23 cellular contexts compared by ENCODE assay signal in the genomic region with DNA sequence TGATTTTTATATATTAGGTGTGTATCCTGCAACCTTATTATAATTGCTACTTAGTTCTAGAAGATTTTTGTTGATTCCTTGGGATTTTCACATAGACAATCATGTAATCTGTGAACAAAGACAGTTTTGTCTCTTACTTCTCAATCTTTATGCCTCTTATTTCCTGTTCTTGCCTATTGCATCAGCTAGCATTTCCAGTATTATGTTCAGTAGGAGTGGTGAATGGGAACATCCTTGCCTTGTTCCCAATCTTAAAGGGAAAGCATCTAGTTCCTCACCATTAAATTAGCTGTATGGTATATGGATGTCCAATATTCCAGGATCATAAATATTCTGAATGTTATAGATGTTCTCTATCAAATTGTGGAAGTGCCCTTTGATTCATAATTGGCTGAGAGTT. TPM values are rescaled to one million over a fixed set of nuclear protein-coding genes. Genes with fewer than 3 reads are reported as not detected.
DNase-seq lines count a peak whose midpoint lies in the region; ATAC-seq and TF ChIP-seq lines count a peak whose summit lies in the region.
"Had no signal": no experiment of that assay in that cellular context is flagged by ENCODE, and none has a peak within 500 bp of the region (broad histone marks: within the 10 kb centered on the region; RNA-seq: fewer than 3 reads in every experiment).

No MANE protein-coding gene starts in this region.

- dilution Hi-C loops in mammary epithelial cell (cut with HindIII; ENCODE audit: low sequenced_read_pairs): no loop called here

- BruUV-seq in mammary epithelial cell (replicated peaks; lab: Mats Ljungman, UMichigan): no TSS peak

- no peak overlapping the region for H3K4me3 ChIP-seq in mammary epithelial cell (replicated peaks in 1 of 3; ENCODE audit: insufficient read depth in 1 of 3, low read depth in 2 of 3, low read length in 3 of 3)
- H3K4me3 ChIP-seq in breast epithelium: no peak overlapping the region
- H3K4me3 ChIP-seq: BLaER1 treated with 17β-estradiol and CSF1 and Interleukin-3, amounts not matched to agents 10 nM and 100 nM; GM23338 had no signal

- H3K79me2 ChIP-seq in mammary epithelial cell (ENCODE audit: insufficient read depth, low read length): no peaks in the 10 kb centered on the region

- CTCF ChIA-PET in mammary epithelial cell (lab: Charles Lee; ENCODE audit: low non-redundant PET): no interaction called here

- TF ChIP-seq CTCF in mammary epithelial cell (conservative IDR thresholded peaks at IDR 0.05 in 1 of 2, IDR thresholded peaks at IDR 0.05 in 1 of 2; ENCODE audit: extremely low read depth in 1 of 2, insufficient read depth in 1 of 2, low read depth in 1 of 2, low read length in 2 of 2) (no peak), breast epithelium (IDR thresholded peaks at IDR 0.05) (no peak)

- H3K9me3 ChIP-seq in mammary epithelial cell (replicated peaks; ENCODE audit: insufficient read depth, low read length) (no peaks in the 10 kb centered on the region), breast epithelium (peaks cover 3 to 8% of the 10 kb centered on the region in 2 donors)
- H3K9me3 ChIP-seq: BE2C had no signal

- DNase-seq in mammary epithelial cell (no peak), breast epithelium (ENCODE audit: low spot score in 2 of 2) (no peak), SK-MEL-5 (ENCODE audit: low read depth, low spot score) (peak; percentile 65), epithelial cell of prostate (ENCODE audit: low read depth, low spot score) (no peak), NCI-H1694 treated with DMSO at 0.1 percent for 48 hours (lab: John Stamatoyannopoulos, UW) (no peak), NCI-H526 treated with DMSO at 0.1 percent for 48 hours (lab: John Stamatoyannopoulos, UW) (no peak)
- DNase-seq: ACHN; AML-193; BE2C; CD4-positive, alpha-beta T cell; CD8-positive, alpha-beta memory T cell; COR-L47; DMS153; DND-41; H9 had no signal

- H3K27me3 ChIP-seq in mammary epithelial cell (ENCODE audit: insufficient read depth, low read length): no peaks in the 10 kb centered on the region
- H3K27me3 ChIP-seq in breast epithelium: peaks cover 0 to 39% of the 10 kb centered on the region in 2 donors
- H3K27me3 ChIP-seq: BE2C had no signal

- no peak for ATAC-seq in GM18505 (IDR thresholded peaks at IDR 0.05; ENCODE audit: unreplicated experiment)
- no peak for ATAC-seq in HG02852 (IDR thresholded peaks at IDR 0.05; ENCODE audit: unreplicated experiment)
- ATAC-seq: GM23338, HCT116 had no signal

- no peak overlapping the region for H3K4me2 ChIP-seq in mammary epithelial cell (ENCODE audit: insufficient read depth, low read depth, low read length)
- H3K4me2 ChIP-seq: BLaER1 treated with 17β-estradiol and CSF1 and Interleukin-3, amounts not matched to agents 10 nM and 100 nM; GM23338 had no signal

- H3K27ac ChIP-seq in mammary epithelial cell (ENCODE audit: insufficient read depth, low read depth, low read length) (no peak overlapping the region), breast epithelium (no peak overlapping the region), epithelial cell of prostate (peak overlapping the region; percentile 20)
- H3K27ac ChIP-seq: 22Rv1; BLaER1 treated with 17β-estradiol and CSF1 and Interleukin-3, amounts not matched to agents 10 nM and 100 nM had no signal

- no peak for TF ChIP-seq POLR2A in breast epithelium (IDR thresholded peaks at IDR 0.05)
- TF ChIP-seq POLR2A in GM18505 (IDR thresholded peaks at IDR 0.05; ENCODE audit: borderline replicate concordance, extremely low read depth, insufficient read depth, insufficient read length): no peak

- intact Hi-C loops in mammary epithelial cell (cut with micrococcal nuclease): no loop called here
- intact Hi-C loops in breast epithelium (cut with DNase I; ENCODE audit: low total_unique reads): no loop called here

- H3K9ac ChIP-seq in mammary epithelial cell (ENCODE audit: insufficient read depth, low read length): no peak overlapping the region
- H3K9ac ChIP-seq: BLaER1 treated with 17β-estradiol and CSF1 and Interleukin-3, amounts not matched to agents 10 nM and 100 nM had no signal

- in situ Hi-C loops in mammary epithelial cell (cut with MboI; ENCODE audit: low sequenced_read_pairs in 2 of 2): no loop called here
- in situ Hi-C loops in SK-MEL-5 (cut with HindIII; ENCODE audit: low pct_unique_long_range_greater_than_20kb, low sequenced_read_pairs): no loop called here

- H3K4me1 ChIP-seq in mammary epithelial cell (ENCODE audit: insufficient read depth, low read length): no peaks in the 10 kb centered on the region
- no peaks in the 10 kb centered on the region for H3K4me1 ChIP-seq in breast epithelium
- H3K4me1 ChIP-seq: BE2C; BLaER1 treated with 17β-estradiol and CSF1 and Interleukin-3, amounts not matched to agents 10 nM and 100 nM had no signal

- H2AFZ ChIP-seq in mammary epithelial cell (ENCODE audit: low read depth, low read length): peak overlapping the region; percentile 35
- H2AFZ ChIP-seq: GM23338 had no signal

- no peaks in the 10 kb centered on the region for H4K20me1 ChIP-seq in mammary epithelial cell (ENCODE audit: insufficient read depth, low read length)

- H3K36me3 ChIP-seq in mammary epithelial cell (ENCODE audit: insufficient read depth, low read length) (no peaks in the 10 kb centered on the region), breast epithelium (no peaks in the 10 kb centered on the region)
- H3K36me3 ChIP-seq: BE2C; BLaER1 treated with 17β-estradiol and CSF1 and Interleukin-3, amounts not matched to agents 10 nM and 100 nM had no signal

RNA-seq across cellular contexts. Expression of gene AWAT2, which starts 41.8 kb away (rescaled TPM):
- total RNA-seq in mammary epithelial cell (under 1 TPM in 1 of 2 donors, not detected in 1; 0.33 TPM), breast epithelium (not detected)
- not detected for polyA plus RNA-seq in mammary epithelial cell
- polyA minus RNA-seq in mammary epithelial cell: not detected
- not detected in 2 replicates for total RNA-seq in SK-MEL-5 (2014; rRNA removed; shearing (Covaris generic))
- not detected in 2 replicates for polyA plus RNA-seq in SK-MEL-5 (2015; cell fraction: cytosol; rRNA removed)
- not detected in 2 replicates for polyA plus RNA-seq in SK-MEL-5 (2015; cell fraction: nucleus; rRNA removed)
- total RNA-seq: CD4-positive, alpha-beta T cell; CD8-positive, alpha-beta memory T cell; GM23338; H4; H9 had no signal
- polyA plus RNA-seq: CD14-positive monocyte; CD8-positive, alpha-beta memory T cell; GM23338 had no signal

RNA-seq across cellular contexts. Expression of gene OTUD6A, which starts 54.3 kb away (rescaled TPM):
- not detected for total RNA-seq in mammary epithelial cell
- not detected for polyA plus RNA-seq in mammary epithelial cell
- polyA minus RNA-seq in mammary epithelial cell: not detected
- not detected for total RNA-seq in breast epithelium
- not detected in 2 replicates for total RNA-seq in SK-MEL-5 (2014; rRNA removed; shearing (Covaris generic))
- polyA plus RNA-seq in SK-MEL-5 (2015; cell fraction: cytosol; rRNA removed): not detected in 2 replicates
- polyA plus RNA-seq in SK-MEL-5 (2015; cell fraction: nucleus; rRNA removed): not detected in 2 replicates
- total RNA-seq: CD4-positive, alpha-beta T cell; CD8-positive, alpha-beta memory T cell; H4; H9 had no signal
- polyA plus RNA-seq: CD14-positive monocyte; CD8-positive, alpha-beta memory T cell; GM23338 had no signal
